ENCODE assay signal across 22 cellular contexts in genomic region chr15:98142584-98142983, GRCh38.
DNase-seq lines count a peak whose midpoint lies in the region; ATAC-seq and TF ChIP-seq lines count a peak whose summit lies in the region.
"Had no signal": no experiment of that assay in that cellular context is flagged by ENCODE, and none has a peak within 500 bp of the region (broad histone marks: within the 10 kb centered on the region; RNA-seq: fewer than 3 reads in every experiment).

No MANE protein-coding gene starts in this region.

- H2AFZ ChIP-seq in Loucy (ENCODE audit: low read length) (no peak overlapping the region), neural progenitor cell (replicated peaks) (no peak overlapping the region), GM23248 (no peak overlapping the region)

- in situ Hi-C loops in GM23248 (cut with MboI), result no loop called here

- ATAC-seq in heart left ventricle (no peak), body of pancreas (no peak)
- ATAC-seq: psoas muscle had no signal

- H3K4me2 ChIP-seq in Loucy (ENCODE audit: low read depth, low read length, poor library complexity, severe bottlenecking) (no peak overlapping the region), neural progenitor cell (no peak overlapping the region), GM23248 (ENCODE audit: unreplicated experiment) (no peak overlapping the region)

- H3F3A ChIP-seq in Loucy (ENCODE audit: low read depth), result peaks cover 5% of the 10 kb centered on the region; the same call in 1 of the 2 replicates
- no peaks in the 10 kb centered on the region for H3F3A ChIP-seq in neural progenitor cell (ENCODE audit: low read depth)
- H3F3A ChIP-seq in GM23248 (ENCODE audit: insufficient read depth), result no peaks in the 10 kb centered on the region

- H3K27ac Mint-ChIP-seq in endodermal cell, result no peak overlapping the region
- no peak overlapping the region for H3K27ac Mint-ChIP-seq in neural progenitor cell
- H3K27ac Mint-ChIP-seq: IgD-negative memory B cell had no signal

- H3K36me3 ChIP-seq in Loucy (ENCODE audit: insufficient read depth, low read length) (no peaks in the 10 kb centered on the region), endodermal cell (ENCODE audit: control insufficient read depth, insufficient read depth, low read length) (no peaks in the 10 kb centered on the region), neural progenitor cell (no peaks in the 10 kb centered on the region), heart left ventricle (no peaks in the 10 kb centered on the region), GM23248 (ENCODE audit: low read depth) (no peaks in the 10 kb centered on the region), body of pancreas (replicated peaks in 1 of 2; ENCODE audit: insufficient read depth in 1 of 2, low read depth in 2 of 2) (no peaks in the 10 kb centered on the region)
- H3K36me3 ChIP-seq: cardiac muscle cell, MG63, thoracic aorta had no signal

- TF ChIP-seq POLR2A in heart left ventricle (IDR thresholded peaks at IDR 0.05) (no peak), body of pancreas (IDR thresholded peaks at IDR 0.05) (no peak)

- WGBS in endodermal cell (ENCODE audit: insufficient coverage in 1 of 2, insufficient read length in 1 of 2), 2 experiments, result 76 to 81% methylated on average over 2 of the region's 2 CpGs
- 56 to 63% (median 59%) methylated on average over 2 of the region's 2 CpGs for WGBS in heart left ventricle, 4 donors
- 64 to 71% methylated on average over 2 of the region's 2 CpGs for whole genome bisulfite sequencing in GM23248 (ENCODE audit: low coverage in 1 of 2, low lambda C conversion rate in 2 of 2, missing lambda C conversion rate in 2 of 2), 2 experiments
- WGBS in body of pancreas, 2 donors, result 74 to 87% methylated on average over 2 of the region's 2 CpGs

- H3K4me1 ChIP-seq in Loucy (ENCODE audit: insufficient read depth, low read length, poor library complexity, severe bottlenecking) (peaks cover 82% of the 10 kb centered on the region), endodermal cell (ENCODE audit: control insufficient read depth, insufficient read depth, low read length) (no peaks in the 10 kb centered on the region), neural progenitor cell (no peaks in the 10 kb centered on the region), heart left ventricle (no peaks in the 10 kb centered on the region), GM23248 (ENCODE audit: insufficient read depth) (no peaks in the 10 kb centered on the region), body of pancreas (no peaks in the 10 kb centered on the region)
- H3K4me1 ChIP-seq: psoas muscle had no signal

- H3K9me2 ChIP-seq in Loucy (replicated peaks; ENCODE audit: low read depth, low read length) (no peaks in the 10 kb centered on the region), GM23248 (ENCODE audit: insufficient read depth) (no peaks in the 10 kb centered on the region)

- H3K4me3 Mint-ChIP-seq in endodermal cell (no peak overlapping the region), neural progenitor cell (no peak overlapping the region)
- H3K4me3 Mint-ChIP-seq: IgD-negative memory B cell had no signal

- intact Hi-C loops in heart left ventricle (cut with DNase I) (no loop called here), body of pancreas (cut with DNase I) (no loop called here)

- H3K4me3 ChIP-seq in Loucy (ENCODE audit: low read length, poor library complexity, severe bottlenecking) (no peak overlapping the region), endodermal cell (ENCODE audit: low read length) (no peak overlapping the region), neural progenitor cell (no peak overlapping the region), heart left ventricle (no peak overlapping the region), GM23248 (no peak overlapping the region), body of pancreas (no peak overlapping the region)
- H3K4me3 ChIP-seq: cardiac muscle cell, MG63, psoas muscle, skin epidermis, thoracic aorta had no signal

- TF ChIP-seq CTCF in Loucy (conservative IDR thresholded peaks at IDR 0.05; ENCODE audit: low read length) (peak; percentile 44; the same call in 1 of the 2 replicates), endodermal cell (conservative IDR thresholded peaks at IDR 0.05) (peak; percentile 79), neural progenitor cell (IDR thresholded peaks at IDR 0.05) (peak; percentile 52), heart left ventricle (IDR thresholded peaks at IDR 0.05) (no peak), body of pancreas (IDR thresholded peaks at IDR 0.05) (no peak)

- H4K20me1 ChIP-seq in Loucy (ENCODE audit: insufficient read depth, low read length, poor library complexity, severe bottlenecking), result no peaks in the 10 kb centered on the region
- no peaks in the 10 kb centered on the region for H4K20me1 ChIP-seq in neural progenitor cell (ENCODE audit: low read depth)
- H4K20me1 ChIP-seq in GM23248 (ENCODE audit: insufficient read depth), result no peaks in the 10 kb centered on the region

- H3K9me3 ChIP-seq in Loucy (ENCODE audit: insufficient read depth, low read depth, low read length) (no peaks in the 10 kb centered on the region), endodermal cell (ENCODE audit: control insufficient read depth, low read length) (no peaks in the 10 kb centered on the region), neural progenitor cell (ENCODE audit: low read depth) (no peaks in the 10 kb centered on the region), heart left ventricle (no peaks in the 10 kb centered on the region), GM23248 (ENCODE audit: low read depth) (no peaks in the 10 kb centered on the region), body of pancreas (no peaks in the 10 kb centered on the region)
- H3K9me3 ChIP-seq: MG63, psoas muscle, thoracic aorta had no signal

- H3K27ac ChIP-seq in endodermal cell (ENCODE audit: low read depth, low read length) (no peak overlapping the region), neural progenitor cell (no peak overlapping the region), heart left ventricle (no peak overlapping the region), GM23248 (no peak overlapping the region), body of pancreas (no peak overlapping the region)
- H3K27ac ChIP-seq: cardiac muscle cell, psoas muscle, skin epidermis, thoracic aorta had no signal

- no peaks in the 10 kb centered on the region for H3K27me3 ChIP-seq in Loucy (ENCODE audit: insufficient read depth, low read length, poor library complexity, severe bottlenecking)
- H3K27me3 ChIP-seq in endodermal cell (ENCODE audit: control insufficient read depth, insufficient read depth, low read length, poor library complexity, severe bottlenecking), result no peaks in the 10 kb centered on the region
- no peaks in the 10 kb centered on the region for H3K27me3 ChIP-seq in neural progenitor cell
- peaks cover 0 to 19% (median 0%) of the 10 kb centered on the region in 9 donors for H3K27me3 ChIP-seq in heart left ventricle
- H3K27me3 ChIP-seq in GM23248 (replicated peaks; ENCODE audit: insufficient read depth), result no peaks in the 10 kb centered on the region
- H3K27me3 ChIP-seq in body of pancreas, result no peaks in the 10 kb centered on the region
- H3K27me3 ChIP-seq: cardiac muscle cell, MG63 had no signal

- H3K79me2 ChIP-seq in Loucy (ENCODE audit: insufficient read depth, low read length), result no peaks in the 10 kb centered on the region
- no peaks in the 10 kb centered on the region for H3K79me2 ChIP-seq in neural progenitor cell (ENCODE audit: low read depth)
- H3K79me2 ChIP-seq in GM23248 (ENCODE audit: insufficient read depth), result no peaks in the 10 kb centered on the region

- H3K4me1 Mint-ChIP-seq in endodermal cell (no peaks in the 10 kb centered on the region), neural progenitor cell (no peaks in the 10 kb centered on the region)

- H3K36me3 Mint-ChIP-seq in endodermal cell (ENCODE audit: low read depth), result no peaks in the 10 kb centered on the region
- H3K36me3 Mint-ChIP-seq in neural progenitor cell, result no peaks in the 10 kb centered on the region

- H3K27me3 Mint-ChIP-seq in endodermal cell (ENCODE audit: insufficient read depth) (no peaks in the 10 kb centered on the region), neural progenitor cell (ENCODE audit: insufficient read depth, low read depth) (peaks cover 2% of the 10 kb centered on the region)

- no peak overlapping the region for H3K9ac ChIP-seq in Loucy (ENCODE audit: low read depth, low read length, poor library complexity, severe bottlenecking)
- H3K9ac ChIP-seq in endodermal cell (ENCODE audit: extremely low read depth, low read length, poor library complexity, severe bottlenecking), result no peak overlapping the region
- H3K9ac ChIP-seq in neural progenitor cell, result no peak overlapping the region
- no peak overlapping the region for H3K9ac ChIP-seq in GM23248

- H3K9me3 Mint-ChIP-seq in endodermal cell (no peaks in the 10 kb centered on the region), neural progenitor cell (no peaks in the 10 kb centered on the region)

- peak; percentile 27 for DNase-seq in ELF-1 (ENCODE audit: low read depth, low spot score)
- peak; percentile 79 for DNase-seq in endodermal cell
- peak; percentile 27 for DNase-seq in neural progenitor cell (ENCODE audit: low spot score)
- DNase-seq in heart left ventricle, result no peak
- no peak for DNase-seq in GM23248
- no peak for DNase-seq in body of pancreas
- DNase-seq: activated CD4-positive, alpha-beta T cell treated with anti-CD3 and anti-CD28 coated beads for 4 hours; activated naive CD4-positive, alpha-beta T cell treated with Interleukin-2 at 50 U/mL for 16 hours; activated T-cell treated with anti-CD3 and anti-CD28 coated beads, Interleukin-2, amount 50 U/mL, for 48 hours; amniotic stem cell; cortex of kidney; MG63; NCI-H2171 treated with DMSO at 0.1 percent for 48 hours; NCI-H524 treated with DMSO at 0.1 percent for 48 hours; psoas muscle; SHP77 treated with DMSO at 0.1 percent for 48 hours; stimulated activated naive CD4-positive, alpha-beta T cell had no signal

Comparison
In these comparisons a context has a peak if more than half of its experiments do, and no peak if none do; other contexts are left out.
1. DNase-seq: peak in ELF-1 (single experiment), endodermal cell (single experiment) and neural progenitor cell (single experiment); none in heart left ventricle (0 of 5), GM23248 (single experiment) and body of pancreas (0 of 4).
2. CTCF ChIP-seq: peak in Loucy (single experiment), endodermal cell (single experiment) and neural progenitor cell (single experiment); none in heart left ventricle (0 of 12) and body of pancreas (0 of 7).